Comparison of ENCODE assay signal across 8 cellular contexts in the genomic region with DNA sequence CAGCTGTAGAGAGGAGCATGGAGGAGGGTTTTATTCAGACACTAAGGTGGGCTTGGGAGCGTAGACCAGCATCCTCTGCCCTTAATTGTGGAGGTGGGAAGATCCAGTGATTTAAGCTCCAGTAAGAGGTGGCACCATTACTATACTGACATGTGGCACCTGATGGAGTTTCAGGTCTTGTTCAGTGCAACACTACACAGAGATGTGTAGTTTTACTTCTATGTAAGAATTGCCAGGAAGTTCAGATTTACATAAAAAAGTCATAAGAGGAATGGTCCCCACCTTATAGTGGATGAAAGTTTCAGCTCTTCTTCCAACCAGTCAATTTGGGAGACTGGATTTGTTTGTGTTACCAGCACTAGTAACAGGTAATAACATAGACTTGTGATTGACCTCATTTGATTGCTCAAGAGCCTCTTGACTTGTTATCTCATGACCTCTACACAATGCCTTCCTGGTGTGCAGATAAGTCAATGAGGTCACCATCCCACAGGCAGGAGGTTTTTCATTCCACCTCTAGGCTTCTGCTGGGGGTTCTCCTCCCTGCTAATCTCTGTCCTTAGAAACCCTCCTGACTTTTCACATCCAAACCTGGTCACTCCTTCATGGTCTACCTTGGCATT. TPM values are rescaled to one million over a fixed set of nuclear protein-coding genes. Genes with fewer than 3 reads are reported as not detected.
A peak's percentile ranks its signal among the peaks of the same experiment; 100 is the strongest.
DNase-seq lines count a peak whose midpoint lies in the region; ATAC-seq and TF ChIP-seq lines count a peak whose summit lies in the region.
"Not testable (repeated sequence)": the region's sequence is repeated elsewhere in the genome, so short reads cannot be mapped to it uniquely, and the experiment has no call there.

No MANE protein-coding gene starts in this region.

- H2AK9ac ChIP-seq in IMR-90 (replicated peaks; ENCODE audit: low read depth, low read length, poor library complexity) = not testable (repeated sequence)

- not testable (repeated sequence) for H3K56ac ChIP-seq in IMR-90 (ENCODE audit: extremely low read depth, insufficient read depth, low read length)

- not testable (repeated sequence) for H3K4me3 ChIP-seq in IMR-90 (ENCODE audit: insufficient read depth, low read depth, low read length); mesenchymal stem cell (ENCODE audit: insufficient read depth in 1 of 2, low read depth in 1 of 2, low read length in 2 of 2); uterus

- TF ChIP-seq RAD21 in IMR-90 (IDR thresholded peaks at IDR 0.05; ENCODE audit: low read length) = not testable (repeated sequence)

- not testable (repeated sequence) for H3K23ac ChIP-seq in IMR-90 (ENCODE audit: low read depth, low read length); mesenchymal stem cell (ENCODE audit: low read length in 2 of 2)

- ATAC-seq in IMR-90 (ENCODE audit: low read depth) = not testable (repeated sequence)
- ATAC-seq in activated CD8-positive, alpha-beta memory T cell treated with anti-CD3 and anti-CD28 coated beads, Interleukin-2, amount 10 ng/mL, durations not matched to agents 7 days and 5 days = peak; percentile 45
- peak; percentile 77 for ATAC-seq in effector memory CD8-positive, alpha-beta T cell (replicated peaks)
- peak; percentile 74 for ATAC-seq in left ventricle myocardium superior

- not testable (repeated sequence) for H3K79me1 ChIP-seq in IMR-90 (ENCODE audit: low read depth in 1 of 2, low read length in 2 of 2); mesenchymal stem cell (replicated peaks; ENCODE audit: low read length, poor library complexity, severe bottlenecking)

- H3K4me2 ChIP-seq in IMR-90 (ENCODE audit: low read depth, low read length); mesenchymal stem cell (ENCODE audit: low read length, poor library complexity, severe bottlenecking): not testable (repeated sequence)

- peak overlapping the region; percentile 66; the same call in 1 of the 2 replicates for H2BK20ac ChIP-seq in IMR-90 (ENCODE audit: low read depth, low read length)

- H3K4me1 Mint-ChIP-seq in activated CD8-positive, alpha-beta memory T cell treated with anti-CD3 and anti-CD28 coated beads, Interleukin-2, amount 10 ng/mL, durations not matched to agents 7 days and 5 days = peaks cover 27% of the 10 kb centered on the region
- H3K4me1 Mint-ChIP-seq in effector memory CD8-positive, alpha-beta T cell (ENCODE audit: low read depth in 2 of 2) = not testable (repeated sequence)

- not testable (repeated sequence) for H3K4me3 Mint-ChIP-seq in activated CD8-positive, alpha-beta memory T cell treated with anti-CD3 and anti-CD28 coated beads, Interleukin-2, amount 10 ng/mL, durations not matched to agents 7 days and 5 days; effector memory CD8-positive, alpha-beta T cell

- H3K27ac ChIP-seq in IMR-90 (ENCODE audit: insufficient read depth, low read length); mesenchymal stem cell (ENCODE audit: low read length, poor library complexity, severe bottlenecking): not testable (repeated sequence)
- H3K27ac ChIP-seq in uterus = peak overlapping the region; percentile 45 to 78

- H3K9me3 ChIP-seq in IMR-90 (ENCODE audit: control insufficient read depth, insufficient read depth, low read length); mesenchymal stem cell (ENCODE audit: control insufficient read depth, low read length); uterus: not testable (repeated sequence)

- not testable (repeated sequence) for H3K36me3 Mint-ChIP-seq in activated CD8-positive, alpha-beta memory T cell treated with anti-CD3 and anti-CD28 coated beads, Interleukin-2, amount 10 ng/mL, durations not matched to agents 7 days and 5 days; effector memory CD8-positive, alpha-beta T cell (ENCODE audit: insufficient read depth)

- WGBS in IMR-90 (ENCODE audit: extremely low coverage in 2 of 2, insufficient read length in 1 of 2), 2 experiments = no CpG with 5 or more reads among the region's 1 CpG
- WGBS in mesenchymal stem cell = 96% methylated on average over 1 of the region's 1 CpG

- not testable (repeated sequence) for H2AFZ ChIP-seq in IMR-90 (replicated peaks; ENCODE audit: low read length, poor library complexity); mesenchymal stem cell (ENCODE audit: low read depth, low read length)

- H3K4me1 ChIP-seq in IMR-90 (ENCODE audit: control insufficient read depth, insufficient read depth, low read length); mesenchymal stem cell (ENCODE audit: control insufficient read depth, insufficient read depth, low read depth, low read length); uterus: not testable (repeated sequence)

- TF ChIP-seq POLR2A in IMR-90 (IDR thresholded peaks at IDR 0.05; ENCODE audit: low read depth, low read length); uterus (IDR thresholded peaks at IDR 0.05): not testable (repeated sequence)

- H3K4ac ChIP-seq in IMR-90 (ENCODE audit: low read depth, low read length) = 0 out of 2 replicates have a peak overlapping the region, but pooled peaks have one; percentile 2
- H3K4ac ChIP-seq in mesenchymal stem cell (ENCODE audit: low read depth in 1 of 2, low read length in 2 of 2) = not testable (repeated sequence)

- not testable (repeated sequence) for H3K36me3 ChIP-seq in IMR-90 (ENCODE audit: control insufficient read depth, insufficient read depth, low read length); mesenchymal stem cell (ENCODE audit: control insufficient read depth in 1 of 2, insufficient read depth in 2 of 2, low read depth in 1 of 2, low read length in 2 of 2); uterus

- not testable (repeated sequence) for H3K27me3 ChIP-seq in IMR-90 (ENCODE audit: control insufficient read depth, insufficient read depth, low read length); mesenchymal stem cell (ENCODE audit: control insufficient read depth in 1 of 2, insufficient read depth in 1 of 2, low read length in 2 of 2); uterus

- H2BK120ac ChIP-seq in IMR-90 (ENCODE audit: low read depth, low read length); mesenchymal stem cell (ENCODE audit: low read depth, low read length): not testable (repeated sequence)

- H3K18ac ChIP-seq in IMR-90 (ENCODE audit: low read depth, low read length) = not testable (repeated sequence)
- H3K18ac ChIP-seq in mesenchymal stem cell (ENCODE audit: low read depth in 1 of 2, low read length in 2 of 2) = peak overlapping the region; percentile 39 to 76

- peak overlapping the region; percentile 86; the same call in 1 of the 2 replicates for H3K14ac ChIP-seq in IMR-90 (replicated peaks; ENCODE audit: low read depth, low read length)
- not testable (repeated sequence) for H3K14ac ChIP-seq in mesenchymal stem cell (ENCODE audit: low read length in 2 of 2)

- H4K20me1 ChIP-seq in IMR-90 (ENCODE audit: insufficient read depth, low read length) = not testable (repeated sequence)

- not testable (repeated sequence) for H2BK5ac ChIP-seq in IMR-90 (ENCODE audit: low read depth, low read length, poor library complexity, severe bottlenecking); mesenchymal stem cell (ENCODE audit: low read depth, low read length, poor library complexity, severe bottlenecking)

- intact Hi-C loops in IMR-90 (cut with micrococcal nuclease); left ventricle myocardium superior (cut with micrococcal nuclease); uterus (cut with DNase I; ENCODE audit: low total_unique reads): not testable (repeated sequence)

- in situ Hi-C loops in IMR-90 (cut with MboI; ENCODE audit: low sequenced_read_pairs) = not testable (repeated sequence)

- not testable (repeated sequence) for H3K9me3 Mint-ChIP-seq in activated CD8-positive, alpha-beta memory T cell treated with anti-CD3 and anti-CD28 coated beads, Interleukin-2, amount 10 ng/mL, durations not matched to agents 7 days and 5 days (ENCODE audit: low read depth); effector memory CD8-positive, alpha-beta T cell

- not testable (repeated sequence) for H3K27ac Mint-ChIP-seq in activated CD8-positive, alpha-beta memory T cell treated with anti-CD3 and anti-CD28 coated beads, Interleukin-2, amount 10 ng/mL, durations not matched to agents 7 days and 5 days; effector memory CD8-positive, alpha-beta T cell

- not testable (repeated sequence) for H4K91ac ChIP-seq in IMR-90 (ENCODE audit: insufficient read depth, low read depth, low read length)
- peak overlapping the region; percentile 50 for H4K91ac ChIP-seq in mesenchymal stem cell (ENCODE audit: low read length)

- not testable (repeated sequence) for BruUV-seq in IMR-90 (replicated peaks; lab: Mats Ljungman, UMichigan)

- not testable (repeated sequence) for TF ChIP-seq CTCF in IMR-90 (conservative IDR thresholded peaks at IDR 0.05; ENCODE audit: low read depth, low read length); uterus (IDR thresholded peaks at IDR 0.05)

- H3K9me1 ChIP-seq in IMR-90 (ENCODE audit: insufficient read depth, low read length) = not testable (repeated sequence)

- POLR2A ChIA-PET in IMR-90 (lab: Charles Lee; ENCODE audit: unreplicated experiment) = not testable (repeated sequence)

- H2AK5ac ChIP-seq in IMR-90 (ENCODE audit: low read depth, low read length) (peak overlapping the region; percentile 5), mesenchymal stem cell (ENCODE audit: low read length, severe bottlenecking) (peak overlapping the region; percentile 96)

- not testable (repeated sequence) for H2BK15ac ChIP-seq in IMR-90 (ENCODE audit: low read depth, low read length); mesenchymal stem cell (ENCODE audit: low read depth, poor library complexity, severe bottlenecking)

- peak overlapping the region; percentile 77 to 82 for H2BK12ac ChIP-seq in mesenchymal stem cell (ENCODE audit: low read length in 2 of 2)

- not testable (repeated sequence) for H4K5ac ChIP-seq in IMR-90 (ENCODE audit: low read depth, low read length)

- not testable (repeated sequence) for H3K27me3 Mint-ChIP-seq in activated CD8-positive, alpha-beta memory T cell treated with anti-CD3 and anti-CD28 coated beads, Interleukin-2, amount 10 ng/mL, durations not matched to agents 7 days and 5 days; effector memory CD8-positive, alpha-beta T cell

- CTCF ChIA-PET in IMR-90 (lab: Yijun Ruan, JAX); activated CD8-positive, alpha-beta memory T cell treated with anti-CD3 and anti-CD28 coated beads, Interleukin-2, amount 10 ng/mL, durations not matched to agents 7 days and 5 days (lab: Charles Lee): not testable (repeated sequence)

- not testable (repeated sequence) for H3K9ac ChIP-seq in IMR-90 (ENCODE audit: low read depth, low read length); mesenchymal stem cell (ENCODE audit: low read length)

- not testable (repeated sequence) for H4K8ac ChIP-seq in IMR-90 (ENCODE audit: low read depth in 2 of 2, low read length in 2 of 2); mesenchymal stem cell (ENCODE audit: low read length)

- dilution Hi-C loops in IMR-90 (cut with HindIII; ENCODE audit: low sequenced_read_pairs, unreplicated experiment) = not testable (repeated sequence)

- DNase-seq in DMS53 (lab: John Stamatoyannopoulos, UW) (peak; percentile 79), NCI-H748 (lab: John Stamatoyannopoulos, UW; ENCODE audit: unreplicated experiment) (peak; percentile 54)
- not testable (repeated sequence) for DNase-seq in IMR-90; activated CD8-positive, alpha-beta memory T cell treated with anti-CD3 and anti-CD28 coated beads, Interleukin-2, amount 10 ng/mL, durations not matched to agents 7 days and 5 days; effector memory CD8-positive, alpha-beta T cell; left ventricle myocardium superior; mesenchymal stem cell; uterus

RNA-seq across cellular contexts. Expression of gene AKAP13, which starts 33.8 kb away (rescaled TPM):
- total RNA-seq in IMR-90 (2012; rRNA removed) = 46.4 and 46.9 TPM in 2 replicates
- polyA plus RNA-seq in IMR-90 (2012; rRNA removed) = 10.4 and 11.6 TPM in 2 replicates
- 5.6 and 6.4 TPM in 2 replicates for polyA plus RNA-seq in IMR-90 (2012; cell fraction: cytosol; rRNA removed)
- polyA plus RNA-seq in IMR-90 (2012; cell fraction: nucleus; rRNA removed; ENCODE audit: low replicate concordance) = 34.4 and 43.0 TPM in 2 replicates
- total RNA-seq in activated CD8-positive, alpha-beta memory T cell treated with anti-CD3 and anti-CD28 coated beads, Interleukin-2, amount 10 ng/mL, durations not matched to agents 7 days and 5 days = 100 to 1,000 TPM; 150 to 172 TPM
- 284 TPM for total RNA-seq in left ventricle myocardium superior
- 16.4 TPM for polyA plus RNA-seq in mesenchymal stem cell (2013, experiment 1 of 2)
- polyA plus RNA-seq in mesenchymal stem cell (2013, experiment 2 of 2) = 15.2 TPM
- total RNA-seq in uterus = 100 to 1,000 TPM; 128 to 460 (median 243) TPM
